In genomic region chr9:137194909-137195308, GRCh38 we compare ENCODE assay signal across 11 cellular contexts. TPM values are rescaled to one million over a fixed set of nuclear protein-coding genes. Genes with fewer than 3 reads are reported as not detected.
DNase-seq lines count a peak whose midpoint lies in the region; ATAC-seq and TF ChIP-seq lines count a peak whose summit lies in the region.
"Had no signal": no experiment of that assay in that cellular context is flagged by ENCODE, and none has a peak within 500 bp of the region (broad histone marks: within the 10 kb centered on the region; RNA-seq: fewer than 3 reads in every experiment).

No MANE protein-coding gene starts in this region.

- peaks cover 30 to 58% of the 10 kb centered on the region in 2 donors for H3K4me1 ChIP-seq in esophagus (ENCODE audit: control insufficient read depth in 2 of 2, insufficient read depth in 2 of 2, low read length in 1 of 2)
- H3K4me1 ChIP-seq in tibial artery, result peaks cover 7 to 66% (median 31%) of the 10 kb centered on the region in 4 donors

- DNase-seq in NCI-H1417 (lab: John Stamatoyannopoulos, UW) (peak in 2 of 3 experiments; percentile 27 to 82), NCI-H1417 treated with DMSO at 0.1 percent for 48 hours (lab: John Stamatoyannopoulos, UW) (no peak), NCI-H510A (lab: John Stamatoyannopoulos, UW) (peak; percentile 86), tibial artery (no peak)
- DNase-seq: 8988T, DMS 273 treated with DMSO at 0.1 percent for 48 hours, NCI-H226 had no signal

- H3K27me3 ChIP-seq in esophagus (ENCODE audit: control insufficient read depth in 1 of 2, insufficient read depth in 2 of 2, low read length in 2 of 2) (no peaks in the 10 kb centered on the region), tibial artery (no peaks in the 10 kb centered on the region)

- H3K27ac ChIP-seq in esophagus (ENCODE audit: low read depth in 2 of 2, low read length in 1 of 2), result peak overlapping the region; percentile 87 to 91
- peak overlapping the region; percentile 100 for H3K27ac ChIP-seq in temporal lobe (ENCODE audit: low read depth, low read length)
- no peak overlapping the region for H3K27ac ChIP-seq in tibial artery

- H3K36me3 ChIP-seq in esophagus (ENCODE audit: control insufficient read depth in 2 of 2, insufficient read depth in 2 of 2, low read length in 1 of 2) (peaks cover 3 to 24% of the 10 kb centered on the region in 2 donors), tibial artery (peaks cover 6 to 27% (median 20%) of the 10 kb centered on the region in 3 donors)

- intact Hi-C loops in tibial artery (cut with DNase I; ENCODE audit: low total_unique reads), result no loop called here

- H3K4me3 ChIP-seq in esophagus (ENCODE audit: low read depth in 1 of 2, low read length in 2 of 2), result peak overlapping the region; percentile 17 to 31
- H3K4me3 ChIP-seq in tibial artery, result no peak overlapping the region

- TF ChIP-seq CTCF in tibial artery (IDR thresholded peaks at IDR 0.05), result no peak

- H3K9me3 ChIP-seq in esophagus (ENCODE audit: control insufficient read depth in 2 of 2, insufficient read depth in 1 of 2, low read depth in 1 of 2, low read length in 1 of 2) (no peaks in the 10 kb centered on the region), tibial artery (no peaks in the 10 kb centered on the region)

- ATAC-seq in GM21529 (IDR thresholded peaks at IDR 0.05; ENCODE audit: unreplicated experiment), result no peak
- no peak for ATAC-seq in GM19467 (IDR thresholded peaks at IDR 0.05; ENCODE audit: unreplicated experiment)

- WGBS in esophagus, 2 donors, result 47 to 51% methylated on average over 10 of the region's 10 CpGs

RNA-seq across cellular contexts. Expression of gene TPRN, which starts 5.6 kb away (rescaled TPM):
- polyA plus RNA-seq in esophagus, result 10 to 100 TPM; 12.8 to 19.9 TPM
- total RNA-seq in temporal lobe, result 5.4 TPM

RNA-seq across cellular contexts. Expression of gene SSNA1, which starts 6.4 kb away (rescaled TPM):
- 100 to 1,000 TPM; 104 TPM for polyA plus RNA-seq in esophagus
- total RNA-seq in temporal lobe, result 15.7 TPM

RNA-seq across cellular contexts. Expression of gene ANAPC2, which starts 6.5 kb away (rescaled TPM):
- 10 to 100 TPM; 27.7 to 47.3 TPM for polyA plus RNA-seq in esophagus
- 22.1 TPM for total RNA-seq in temporal lobe

RNA-seq across cellular contexts. Expression of gene TMEM203, which starts 10.5 kb away (rescaled TPM):
- polyA plus RNA-seq in esophagus, result 10 to 100 TPM; 21.6 to 27.5 TPM
- total RNA-seq in temporal lobe, result 21.9 TPM

RNA-seq across cellular contexts. Expression of gene NDOR1, which starts 10.6 kb away (rescaled TPM):
- polyA plus RNA-seq in esophagus, result 10 to 100 TPM in 1 of 2 donors, 1 to 10 TPM in 1; 5.7 to 12.2 TPM
- 3.4 TPM for total RNA-seq in temporal lobe

Comparison
In these comparisons a context has a peak if more than half of its experiments do, and no peak if none do; other contexts are left out.
1. DNase-seq: peak in NCI-H1417 (2 of 3) and NCI-H510A (single experiment); none in NCI-H1417 treated with DMSO at 0.1 percent for 48 hours (single experiment) and tibial artery (0 of 2).
2. H3K27ac ChIP-seq: peak in esophagus (2 of 2) and temporal lobe (single experiment); none in tibial artery (0 of 2).
3. H3K4me3 ChIP-seq: peak in esophagus (2 of 2); none in tibial artery (0 of 2).